8 cellular contexts compared by ENCODE assay signal in the genomic region with DNA sequence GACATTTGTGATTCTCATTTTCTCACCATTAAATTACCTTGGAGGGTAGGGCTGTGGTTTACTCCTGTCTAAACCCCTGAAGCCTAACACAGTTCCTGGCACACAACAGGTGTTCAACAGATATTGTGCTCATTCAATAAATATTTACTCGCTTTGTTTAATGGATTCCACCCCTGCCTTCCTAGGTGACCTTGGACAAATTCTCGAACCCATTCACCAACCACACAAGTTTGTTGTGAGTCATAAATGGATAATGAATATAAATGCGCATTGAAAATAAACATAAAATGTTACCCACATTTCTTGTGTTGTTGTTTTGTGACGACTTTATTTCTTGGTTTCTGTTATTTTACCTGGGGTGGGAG. TPM values are rescaled to one million over a fixed set of nuclear protein-coding genes. Genes with fewer than 3 reads are reported as not detected.
DNase-seq lines count a peak whose midpoint lies in the region; ATAC-seq and TF ChIP-seq lines count a peak whose summit lies in the region.

No MANE protein-coding gene starts in this region.

- H3K4me1 Mint-ChIP-seq in CD8-positive, alpha-beta T cell (ENCODE audit: low read depth) = peaks cover 51% of the 10 kb centered on the region
- H3K4me1 Mint-ChIP-seq in activated CD8-positive, alpha-beta T cell treated with anti-CD3 and anti-CD28 coated beads, Interleukin-2, amount 10 ng/mL, durations not matched to agents 7 days and 5 days (ENCODE audit: low read depth) = peaks cover 40% of the 10 kb centered on the region
- H3K4me1 Mint-ChIP-seq in natural killer cell = peaks cover 33 to 34% of the 10 kb centered on the region in 2 donors

- DNase-seq in CD8-positive, alpha-beta T cell = no peak
- no peak for DNase-seq in activated CD8-positive, alpha-beta T cell treated with anti-CD3 and anti-CD28 coated beads, Interleukin-2, amount 10 ng/mL, durations not matched to agents 7 days and 5 days
- no peak for DNase-seq in natural killer cell
- no peak for DNase-seq in dermis blood vessel endothelial cell
- DNase-seq in NCI-H2227 (lab: John Stamatoyannopoulos, UW; ENCODE audit: unreplicated experiment) = no peak

- no peak overlapping the region for H3K27ac ChIP-seq in CD8-positive, alpha-beta T cell (ENCODE audit: low read depth, low read length)

- peaks cover 36% of the 10 kb centered on the region for H3K4me1 ChIP-seq in CD8-positive, alpha-beta T cell (ENCODE audit: insufficient read depth, low read length)

- TF ChIP-seq CTCF in CD8-positive, alpha-beta T cell (IDR thresholded peaks at IDR 0.05) = no peak
- TF ChIP-seq CTCF in natural killer cell (IDR thresholded peaks at IDR 0.05) = no peak

- ATAC-seq in CD8-positive, alpha-beta T cell = no peak
- ATAC-seq in HG02852 (IDR thresholded peaks at IDR 0.05; ENCODE audit: unreplicated experiment) (peak; percentile 21), natural killer cell (no peak), GM21576 (IDR thresholded peaks at IDR 0.05; ENCODE audit: unreplicated experiment) (no peak), GM19397 (IDR thresholded peaks at IDR 0.05; ENCODE audit: unreplicated experiment) (no peak)
- no peak for ATAC-seq in activated CD8-positive, alpha-beta T cell treated with anti-CD3 and anti-CD28 coated beads, Interleukin-2, amount 10 ng/mL, durations not matched to agents 7 days and 5 days

- peak overlapping the region; percentile 99 for H3K27ac Mint-ChIP-seq in CD8-positive, alpha-beta T cell
- H3K27ac Mint-ChIP-seq in activated CD8-positive, alpha-beta T cell treated with anti-CD3 and anti-CD28 coated beads, Interleukin-2, amount 10 ng/mL, durations not matched to agents 7 days and 5 days = peak overlapping the region; percentile 96
- peak overlapping the region; percentile 90 to 97 for H3K27ac Mint-ChIP-seq in natural killer cell

- H3K4me3 Mint-ChIP-seq in CD8-positive, alpha-beta T cell = peak overlapping the region; percentile 100
- H3K4me3 Mint-ChIP-seq in activated CD8-positive, alpha-beta T cell treated with anti-CD3 and anti-CD28 coated beads, Interleukin-2, amount 10 ng/mL, durations not matched to agents 7 days and 5 days = peak overlapping the region; percentile 99
- peak overlapping the region; percentile 99 for H3K4me3 Mint-ChIP-seq in natural killer cell

- no peaks in the 10 kb centered on the region for H3K27me3 Mint-ChIP-seq in CD8-positive, alpha-beta T cell (ENCODE audit: low read depth)
- H3K27me3 Mint-ChIP-seq in activated CD8-positive, alpha-beta T cell treated with anti-CD3 and anti-CD28 coated beads, Interleukin-2, amount 10 ng/mL, durations not matched to agents 7 days and 5 days (ENCODE audit: low read depth) = no peaks in the 10 kb centered on the region
- no peaks in the 10 kb centered on the region for H3K27me3 Mint-ChIP-seq in natural killer cell (ENCODE audit: low read depth in 2 of 2)

- no peak overlapping the region for H3K4me3 ChIP-seq in CD8-positive, alpha-beta T cell (ENCODE audit: low read depth, low read length)

- intact Hi-C loops in CD8-positive, alpha-beta T cell (cut with DNase I, micrococcal nuclease) = loop anchor here (1.0 to 5.0 kb wide), 6 partner anchors 10 to 123 kb away; partner anchors contain the start of genes CTDSP2 (in 2 of the 2), EEF1AKMT3 (in 2 of the 2), METTL1 (in 2 of the 2) and CDK4 (in 1 of the 2)
- intact Hi-C loops in natural killer cell (cut with micrococcal nuclease) = loop anchor here (1.0 to 5.0 kb wide), 4 partner anchors 26 to 123 kb away; partner anchors contain the start of genes CDK4 and CTDSP2

- no peaks in the 10 kb centered on the region for H3K9me3 Mint-ChIP-seq in CD8-positive, alpha-beta T cell
- H3K9me3 Mint-ChIP-seq in activated CD8-positive, alpha-beta T cell treated with anti-CD3 and anti-CD28 coated beads, Interleukin-2, amount 10 ng/mL, durations not matched to agents 7 days and 5 days (ENCODE audit: insufficient read depth) = no peaks in the 10 kb centered on the region
- no peaks in the 10 kb centered on the region for H3K9me3 Mint-ChIP-seq in natural killer cell

- no peaks in the 10 kb centered on the region for H3K9me3 ChIP-seq in CD8-positive, alpha-beta T cell (ENCODE audit: low read length)

- CTCF ChIA-PET in CD8-positive, alpha-beta T cell (lab: Charles Lee) = interaction anchor here (0.9 to 2.4 kb wide), 14 partner anchors 10 to 154 kb away, joined by 3 to 13 read pairs (median 5); partner anchors contain the start of genes CYP27B1, EEF1AKMT3 and METTL1
- CTCF ChIA-PET in activated CD8-positive, alpha-beta T cell treated with anti-CD3 and anti-CD28 coated beads, Interleukin-2, amount 10 ng/mL, durations not matched to agents 7 days and 5 days (lab: Charles Lee) = interaction anchor here (1.0 to 4.5 kb wide), 13 partner anchors 9 to 130 kb away, joined by 3 to 26 read pairs (median 5); partner anchors contain the start of genes CYP27B1, EEF1AKMT3 and METTL1

- peaks cover 20% of the 10 kb centered on the region for H3K36me3 ChIP-seq in CD8-positive, alpha-beta T cell (ENCODE audit: insufficient read depth, low read length)

- H3K27me3 ChIP-seq in CD8-positive, alpha-beta T cell (ENCODE audit: insufficient read depth, low read length) = no peaks in the 10 kb centered on the region

- POLR2A ChIA-PET in CD8-positive, alpha-beta T cell (lab: Charles Lee) = interaction anchor here (1.2 to 2.0 kb wide), 5 partner anchors 10 to 64 kb away, joined by 3 to 7 read pairs (median 5); partner anchors contain the start of genes CTDSP2, EEF1AKMT3 and METTL1
- POLR2A ChIA-PET in activated CD8-positive, alpha-beta T cell treated with anti-CD3 and anti-CD28 coated beads, Interleukin-2, amount 10 ng/mL, durations not matched to agents 7 days and 5 days (lab: Charles Lee) = interaction anchor here (1.3 to 1.6 kb wide), 2 partner anchors 10 to 159 kb away, joined by 5 to 7 read pairs; partner anchors contain the start of genes ATP23, EEF1AKMT3 and METTL1

- H3K36me3 Mint-ChIP-seq in CD8-positive, alpha-beta T cell = peaks cover 28% of the 10 kb centered on the region
- H3K36me3 Mint-ChIP-seq in activated CD8-positive, alpha-beta T cell treated with anti-CD3 and anti-CD28 coated beads, Interleukin-2, amount 10 ng/mL, durations not matched to agents 7 days and 5 days (ENCODE audit: low read depth) = peaks cover 17% of the 10 kb centered on the region
- peaks cover 11% of the 10 kb centered on the region for H3K36me3 Mint-ChIP-seq in natural killer cell

RNA-seq across cellular contexts. Expression of gene TSFM, which starts 0.4 kb away (rescaled TPM):
- 10 to 100 TPM; 37.0 to 37.1 TPM for total RNA-seq in CD8-positive, alpha-beta T cell
- 10 to 100 TPM; 35.0 to 35.8 TPM for total RNA-seq in activated CD8-positive, alpha-beta T cell treated with anti-CD3 and anti-CD28 coated beads, Interleukin-2, amount 10 ng/mL, durations not matched to agents 7 days and 5 days
- 10 to 100 TPM; 17.6 to 19.7 (median 17.7) TPM for total RNA-seq in natural killer cell
- total RNA-seq in dermis blood vessel endothelial cell = 23.0 and 27.5 TPM in 2 replicates

RNA-seq across cellular contexts. Expression of gene EEF1AKMT3, which starts 9.8 kb away (rescaled TPM):
- total RNA-seq in CD8-positive, alpha-beta T cell = 1 to 10 TPM in 1 of 2 experiments, under 1 TPM in 1; 0.81 to 1.7 TPM
- 1 to 10 TPM; 3.1 to 3.2 TPM for total RNA-seq in activated CD8-positive, alpha-beta T cell treated with anti-CD3 and anti-CD28 coated beads, Interleukin-2, amount 10 ng/mL, durations not matched to agents 7 days and 5 days
- total RNA-seq in natural killer cell (1 to 10 TPM; 1.3 to 2.6 (median 2.2) TPM), dermis blood vessel endothelial cell (3.3 and 4.3 TPM in 2 replicates)

RNA-seq across cellular contexts. Expression of gene METTL1, which starts 10.3 kb away (rescaled TPM):
- 10 to 100 TPM; 14.0 to 20.0 TPM for total RNA-seq in CD8-positive, alpha-beta T cell
- total RNA-seq in activated CD8-positive, alpha-beta T cell treated with anti-CD3 and anti-CD28 coated beads, Interleukin-2, amount 10 ng/mL, durations not matched to agents 7 days and 5 days = 10 to 100 TPM; 26.3 to 28.8 TPM
- 10 to 100 TPM in 1 of 3 donors, 1 to 10 TPM in 2; 8.0 to 12.5 (median 8.8) TPM for total RNA-seq in natural killer cell
- 3.6 and 3.7 TPM in 2 replicates for total RNA-seq in dermis blood vessel endothelial cell

RNA-seq across cellular contexts. Expression of gene CYP27B1, which starts 15.3 kb away (rescaled TPM):
- 1 to 10 TPM; 2.0 to 2.2 TPM for total RNA-seq in CD8-positive, alpha-beta T cell
- 1 to 10 TPM; 2.3 to 2.6 TPM for total RNA-seq in activated CD8-positive, alpha-beta T cell treated with anti-CD3 and anti-CD28 coated beads, Interleukin-2, amount 10 ng/mL, durations not matched to agents 7 days and 5 days
- total RNA-seq in natural killer cell (1 to 10 TPM; 1.1 to 1.7 (median 1.6) TPM), dermis blood vessel endothelial cell (0.17 and 0.47 TPM in 2 replicates)

RNA-seq across cellular contexts. Expression of gene MARCHF9, which starts 27.3 kb away (rescaled TPM):
- total RNA-seq in CD8-positive, alpha-beta T cell = 10 to 100 TPM; 23.1 to 25.1 TPM
- total RNA-seq in activated CD8-positive, alpha-beta T cell treated with anti-CD3 and anti-CD28 coated beads, Interleukin-2, amount 10 ng/mL, durations not matched to agents 7 days and 5 days = 10 to 100 TPM; 23.6 to 24.4 TPM
- total RNA-seq in natural killer cell (10 to 100 TPM; 25.4 to 28.4 (median 26.0) TPM), dermis blood vessel endothelial cell (3.4 and 4.1 TPM in 2 replicates)
